Comparison of ENCODE assay signal across 16 cellular contexts in genomic region chr1:39776400-39776713, GRCh38. TPM values are rescaled to one million over a fixed set of nuclear protein-coding genes. Genes with fewer than 3 reads are reported as not detected.
DNase-seq lines count a peak whose midpoint lies in the region; ATAC-seq and TF ChIP-seq lines count a peak whose summit lies in the region.
"Had no signal": no experiment of that assay in that cellular context is flagged by ENCODE, and none has a peak within 500 bp of the region (broad histone marks: within the 10 kb centered on the region; RNA-seq: fewer than 3 reads in every experiment).

No MANE protein-coding gene starts in this region.

- peaks cover 0 to 3% (median 0%) of the 10 kb centered on the region in 7 donors for H3K27me3 ChIP-seq in spleen (replicated peaks in 1 of 7)
- H3K27me3 ChIP-seq: testis had no signal

- no peak for TF ChIP-seq POLR2A in spleen (IDR thresholded peaks at IDR 0.05)

- WGBS in spleen, 5 donors, result 29 to 39% (median 30%) methylated on average over 12 of the region's 12 CpGs

- H3K27ac ChIP-seq in spleen, result peak overlapping the region in 2 of 8 donors; percentile 37 to 55
- H3K27ac ChIP-seq: neutrophil, skin epidermis, testis had no signal

- intact Hi-C loops in spleen (cut with DNase I; ENCODE audit: low total_unique reads), result no loop called here
- intact Hi-C loops in Right ventricle myocardium superior (cut with DNase I), result no loop called here

- peaks cover 0 to 4% (median 2%) of the 10 kb centered on the region in 6 donors for H3K4me1 ChIP-seq in spleen
- H3K4me1 ChIP-seq: testis had no signal

- DNase-seq in RPMI7951 (ENCODE audit: low read depth), result peak; percentile 63
- peak; percentile 63 for DNase-seq in spleen
- DNase-seq in DMS79 treated with DMSO at 0.1 percent for 48 hours (lab: John Stamatoyannopoulos, UW), result no peak
- no peak for DNase-seq in NAMALWA (ENCODE audit: low spot score)
- DNase-seq in Right ventricle myocardium superior, result no peak
- DNase-seq: activated CD4-positive, alpha-beta T cell treated with anti-CD3 and anti-CD28 coated beads for 48 hours; activated effector memory CD4-positive, alpha-beta T cell treated with Interleukin-2 at 50 U/mL for 16 hours; endodermal cell; NCI-H2081; testis had no signal

- H3K4me3 ChIP-seq in spleen, result no peak overlapping the region
- H3K4me3 ChIP-seq: skin epidermis, testis had no signal

- no peaks in the 10 kb centered on the region for H3K36me3 ChIP-seq in spleen
- H3K36me3 ChIP-seq: neutrophil had no signal

- H3K9me3 ChIP-seq in spleen, result no peaks in the 10 kb centered on the region
- H3K9me3 ChIP-seq: neutrophil, testis had no signal

- ATAC-seq in GM18517 (IDR thresholded peaks at IDR 0.05; ENCODE audit: unreplicated experiment) (peak; percentile 51), HG02852 (IDR thresholded peaks at IDR 0.05; ENCODE audit: unreplicated experiment) (peak; percentile 61), GM21381 (IDR thresholded peaks at IDR 0.05; ENCODE audit: unreplicated experiment) (no peak), Right ventricle myocardium superior (ENCODE audit: poor library complexity) (no peak)

- no peak for TF ChIP-seq CTCF in spleen (IDR thresholded peaks at IDR 0.05 in 8 of 11, conservative IDR thresholded peaks at IDR 0.05 in 3 of 11)

RNA-seq across cellular contexts. Expression of gene OXCT2, which starts 5.2 kb away (rescaled TPM):
- total RNA-seq in RPMI7951 (2014; rRNA removed; shearing (Covaris generic)), result 1.9 and 2.6 TPM in 2 replicates
- 1 to 10 TPM in 6 of 7 donors, under 1 TPM in 1; 0.42 to 3.8 (median 1.5) TPM for total RNA-seq in spleen
- polyA plus RNA-seq in spleen, result under 1 TPM; 0.35 to 0.99 (median 0.57) TPM
- total RNA-seq in Right ventricle myocardium superior, result 0.65 TPM

RNA-seq across cellular contexts. Expression of gene BMP8B, which starts 12.3 kb away (rescaled TPM):
- 2.4 TPM in 2 replicates for total RNA-seq in RPMI7951 (2014; rRNA removed; shearing (Covaris generic))
- total RNA-seq in spleen (1 to 10 TPM in 5 of 7 donors, under 1 TPM in 2; 0.74 to 2.5 (median 1.3) TPM), Right ventricle myocardium superior (0.27 TPM)
- under 1 TPM; 0.08 to 0.90 (median 0.20) TPM for polyA plus RNA-seq in spleen
- total RNA-seq: glomerular endothelial cell had no signal

RNA-seq across cellular contexts. Expression of gene PPIE, which starts 37.7 kb away (rescaled TPM):
- total RNA-seq in RPMI7951 (2014; rRNA removed; shearing (Covaris generic)), result 65.8 and 75.6 TPM in 2 replicates
- total RNA-seq in spleen (10 to 100 TPM; 32.1 to 48.8 (median 40.6) TPM), Right ventricle myocardium superior (27.9 TPM)
- polyA plus RNA-seq in spleen, result 10 to 100 TPM; 35.7 to 53.2 (median 52.9) TPM

Comparison
In these comparisons a context has a peak if more than half of its experiments do, and no peak if none do; other contexts are left out.
1. ATAC-seq: peak in GM18517 (single experiment) and HG02852 (single experiment); none in GM21381 (single experiment) and Right ventricle myocardium superior (single experiment).
2. DNase-seq: peak in RPMI7951 (single experiment) and spleen (single experiment); none in DMS79 treated with DMSO at 0.1 percent for 48 hours (single experiment), NAMALWA (single experiment) and Right ventricle myocardium superior (single experiment).